ENCODE assay signal across 11 cellular contexts in genomic region chr9:119026120-119026519, GRCh38.
DNase-seq lines count a peak whose midpoint lies in the region; ATAC-seq and TF ChIP-seq lines count a peak whose summit lies in the region.
"Had no signal": no experiment of that assay in that cellular context is flagged by ENCODE, and none has a peak within 500 bp of the region (broad histone marks: within the 10 kb centered on the region; RNA-seq: fewer than 3 reads in every experiment).

No MANE protein-coding gene starts in this region.

- peak; percentile 82 for DNase-seq in Ammon's horn (ENCODE audit: low spot score)
- peak; percentile 45 for DNase-seq in NCI-H226
- peak; percentile 11 for DNase-seq in fibroblast of peridontal ligament (ENCODE audit: extremely low read depth)
- DNase-seq in ovary: peak in 3 of 5 donors; percentile 9 to 42 (median 12)
- no peak for DNase-seq in ACHN
- DNase-seq in T1000 (lab: John Stamatoyannopoulos, UW): no peak
- DNase-seq in KBM-7: no peak
- DNase-seq: dermis blood vessel endothelial cell, RPMI8226 had no signal

- H3K36me3 ChIP-seq in ovary: no peaks in the 10 kb centered on the region

- no peak for TF ChIP-seq EP300 in ovary (IDR thresholded peaks at IDR 0.05)

- intact Hi-C loops in ovary (cut with DNase I): no loop called here

- TF ChIP-seq POLR2A in ovary (IDR thresholded peaks at IDR 0.05): no peak

- no peaks in the 10 kb centered on the region for H3K9me3 ChIP-seq in ovary

- H3K4me1 ChIP-seq in ovary (ENCODE audit: insufficient read depth): no peaks in the 10 kb centered on the region

- WGBS in ovary, 3 donors: 12 to 26% (median 20%) methylated on average over 4 of the region's 4 CpGs

- in situ Hi-C loops in ACHN (cut with HindIII; ENCODE audit: low pct_ligation_motif_present, low pct_unique_long_range_greater_than_20kb, low sequenced_read_pairs) (no loop called here), KBM-7 (cut with MboI; ENCODE audit: low pct_unique_long_range_greater_than_20kb, low sequenced_read_pairs) (no loop called here)

- H3K4me3 ChIP-seq in ovary: no peak overlapping the region

- H3K27ac ChIP-seq in ovary: no peak overlapping the region

- no peak for ATAC-seq in GM19463 (IDR thresholded peaks at IDR 0.05; ENCODE audit: unreplicated experiment)
- ATAC-seq: HepG2 had no signal

- TF ChIP-seq CTCF in ovary (IDR thresholded peaks at IDR 0.05): no peak

- no peaks in the 10 kb centered on the region for H3K27me3 ChIP-seq in ovary

Comparison
In these comparisons a context has a peak if more than half of its experiments do, and no peak if none do; other contexts are left out.
1. DNase-seq: peak in Ammon's horn (single experiment), NCI-H226 (single experiment), fibroblast of peridontal ligament (single experiment) and ovary (3 of 5); none in ACHN (single experiment), T1000 (single experiment) and KBM-7 (single experiment).